15 cellular contexts compared by ENCODE assay signal in the genomic region with DNA sequence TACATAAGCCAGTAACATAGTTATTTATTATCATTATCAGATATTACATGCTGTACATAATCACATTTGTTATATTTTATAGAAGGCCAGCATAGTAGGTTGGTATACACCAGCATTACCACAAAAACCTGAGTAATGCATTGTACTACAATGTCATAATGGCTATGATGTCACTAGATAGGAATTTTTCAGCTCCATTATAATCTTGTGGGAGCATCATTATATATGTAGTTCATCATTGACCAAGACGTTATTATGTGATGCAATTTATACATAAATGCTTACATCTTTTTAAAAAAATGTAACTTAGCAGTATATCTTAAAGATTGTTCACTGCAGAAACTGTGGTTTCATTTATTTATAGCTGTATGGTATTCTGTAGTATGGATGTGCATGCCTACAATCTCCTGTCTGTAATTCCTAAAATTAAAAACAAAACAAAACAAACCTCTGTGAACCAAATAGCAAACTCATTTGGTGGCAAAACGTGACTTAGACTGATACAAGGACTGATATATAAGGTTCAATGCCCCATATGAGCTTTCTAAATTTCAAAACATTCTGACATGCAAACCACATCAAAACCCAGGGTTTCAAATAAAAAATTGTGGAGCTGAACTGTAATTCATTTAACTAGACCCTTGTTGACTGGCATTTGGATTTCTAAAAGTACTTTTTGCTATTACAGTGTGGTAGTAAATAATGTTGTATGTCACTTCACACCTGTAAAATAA.
A peak's percentile ranks its signal among the peaks of the same experiment; 100 is the strongest.
DNase-seq lines count a peak whose midpoint lies in the region; ATAC-seq and TF ChIP-seq lines count a peak whose summit lies in the region.
"Had no signal": no experiment of that assay in that cellular context is flagged by ENCODE, and none has a peak within 500 bp of the region (broad histone marks: within the 10 kb centered on the region; RNA-seq: fewer than 3 reads in every experiment).

No MANE protein-coding gene starts in this region.

- DNase-seq in AG04449 (ENCODE audit: low read depth, low spot score) (peak; percentile 72), HFFc6 (peak; percentile 82), SW480 (ENCODE audit: low spot score) (peak; percentile 86), foreskin fibroblast (peak; percentile 68 to 84)
- no peak for DNase-seq in stimulated activated CD4-positive, alpha-beta T cell treated with anti-CD3 and anti-CD28 coated beads, Interleukin-2, amount 100 ng/mL, for 24 hours
- DNase-seq in activated CD4-positive, alpha-beta T cell treated with anti-CD3 and anti-CD28 coated beads for 36 hours = no peak
- DNase-seq in activated CD4-positive, alpha-beta T cell treated with anti-CD3 and anti-CD28 coated beads, Interleukin-2, amount 50 U/mL, for 4 hours = no peak
- DNase-seq: activated T-cell treated with anti-CD3 and anti-CD28 coated beads, Interleukin-2, amount 50 U/mL, for 24 hours; H9; NCI-H2081 treated with DMSO at 0.1 percent for 48 hours; stimulated activated CD4-positive, alpha-beta T cell treated with anti-CD3 and anti-CD28 coated beads, Interleukin-4, amount 100 ng/mL, for 24 hours had no signal

- H3K27me3 Mint-ChIP-seq in HFFc6 (ENCODE audit: insufficient read depth) = peaks cover 13% of the 10 kb centered on the region
- H3K27me3 Mint-ChIP-seq in activated CD4-positive, alpha-beta T cell treated with anti-CD3 and anti-CD28 coated beads for 36 hours = no peaks in the 10 kb centered on the region
- H3K27me3 Mint-ChIP-seq: activated T-cell treated with anti-CD3 and anti-CD28 coated beads, Interleukin-2, amount 50 U/mL, for 24 hours had no signal

- H3K4me3 ChIP-seq in AG04449 (ENCODE audit: low read depth, low read length) (no peak overlapping the region), foreskin fibroblast (ENCODE audit: low read depth in 1 of 2, low read length in 2 of 2) (no peak overlapping the region)
- H3K4me3 ChIP-seq: gastroesophageal sphincter, K562 had no signal

- peaks cover 54% of the 10 kb centered on the region for H3K4me1 Mint-ChIP-seq in HFFc6 (ENCODE audit: low read depth)
- H3K4me1 Mint-ChIP-seq in activated CD4-positive, alpha-beta T cell treated with anti-CD3 and anti-CD28 coated beads for 36 hours = peaks cover 33% of the 10 kb centered on the region

- no peak overlapping the region for H3K4me3 Mint-ChIP-seq in HFFc6
- H3K4me3 Mint-ChIP-seq in activated CD4-positive, alpha-beta T cell treated with anti-CD3 and anti-CD28 coated beads for 36 hours = no peak overlapping the region
- H3K4me3 Mint-ChIP-seq: activated T-cell treated with anti-CD3 and anti-CD28 coated beads, Interleukin-2, amount 50 U/mL, for 24 hours; H9; WTC11 had no signal

- intact Hi-C loops in activated CD4-positive, alpha-beta T cell treated with anti-CD3 and anti-CD28 coated beads for 36 hours (cut with DNase I, micrococcal nuclease) = loop anchor here in 1 of 2 experiments (5.0 kb wide), 1 partner anchor 320 kb away; no protein-coding TSS in a partner anchor

- CTCF ChIA-PET in AG04449 (lab: Yijun Ruan, JAX) = interaction anchor here (1.0 to 1.4 kb wide), 3 partner anchors 10 to 208 kb away, joined by 3 to 4 read pairs (median 3); no protein-coding TSS in a partner anchor
- CTCF ChIA-PET in activated CD4-positive, alpha-beta T cell treated with anti-CD3 and anti-CD28 coated beads for 36 hours (lab: Charles Lee) = interaction anchor here (1.1 to 1.6 kb wide), 2 partner anchors 16 to 208 kb away, joined by 5 read pairs; no protein-coding TSS in a partner anchor

- no peak for TF ChIP-seq CTCF in AG04449 (IDR thresholded peaks at IDR 0.05; ENCODE audit: insufficient read depth, low read length, missing control alignments)
- TF ChIP-seq CTCF in HFFc6 (IDR thresholded peaks at IDR 0.05) = no peak
- TF ChIP-seq CTCF in foreskin fibroblast (IDR thresholded peaks at IDR 0.05; ENCODE audit: low read depth, low read length) = no peak

- no peaks in the 10 kb centered on the region for H3K36me3 Mint-ChIP-seq in HFFc6 (ENCODE audit: low read depth)
- H3K36me3 Mint-ChIP-seq in activated CD4-positive, alpha-beta T cell treated with anti-CD3 and anti-CD28 coated beads for 36 hours (ENCODE audit: low read depth) = no peaks in the 10 kb centered on the region
- H3K36me3 Mint-ChIP-seq: WTC11 had no signal

- H3K27ac Mint-ChIP-seq in HFFc6 = peak overlapping the region; percentile 40
- no peak overlapping the region for H3K27ac Mint-ChIP-seq in activated CD4-positive, alpha-beta T cell treated with anti-CD3 and anti-CD28 coated beads for 36 hours
- H3K27ac Mint-ChIP-seq: H9, WTC11 had no signal

- POLR2A ChIA-PET in AG04449 (lab: Yijun Ruan, JAX) = interaction anchor here (0.6 to 0.7 kb wide), 2 partner anchors 58 to 510 kb away, joined by 3 read pairs; no protein-coding TSS in a partner anchor
- POLR2A ChIA-PET in activated CD4-positive, alpha-beta T cell treated with anti-CD3 and anti-CD28 coated beads for 36 hours (lab: Charles Lee) = no interaction called here

- no peaks in the 10 kb centered on the region for H3K9me3 Mint-ChIP-seq in HFFc6
- H3K9me3 Mint-ChIP-seq in activated CD4-positive, alpha-beta T cell treated with anti-CD3 and anti-CD28 coated beads for 36 hours (ENCODE audit: low read depth) = no peaks in the 10 kb centered on the region
- H3K9me3 Mint-ChIP-seq: activated T-cell treated with anti-CD3 and anti-CD28 coated beads, Interleukin-2, amount 50 U/mL, for 24 hours; H9; WTC11 had no signal

- ATAC-seq in activated CD4-positive, alpha-beta T cell treated with anti-CD3 and anti-CD28 coated beads for 36 hours = no peak
- ATAC-seq in GM21529 (IDR thresholded peaks at IDR 0.05; ENCODE audit: unreplicated experiment) = no peak
- ATAC-seq: gastroesophageal sphincter, K562, WTC11 had no signal

Comparison
In these comparisons a context has a peak if more than half of its experiments do, and no peak if none do; other contexts are left out.
1. DNase-seq: peak in AG04449 (single experiment), HFFc6 (single experiment), SW480 (single experiment) and foreskin fibroblast (2 of 2); none in stimulated activated CD4-positive, alpha-beta T cell treated with anti-CD3 and anti-CD28 coated beads, Interleukin-2, amount 100 ng/mL, for 24 hours (0 of 2), activated CD4-positive, alpha-beta T cell treated with anti-CD3 and anti-CD28 coated beads for 36 hours (single experiment) and activated CD4-positive, alpha-beta T cell treated with anti-CD3 and anti-CD28 coated beads, Interleukin-2, amount 50 U/mL, for 4 hours (0 of 2).